In genomic region chr5:114957384-114957783, GRCh38 we compare ENCODE assay signal across 16 cellular contexts.
DNase-seq lines count a peak whose midpoint lies in the region; ATAC-seq and TF ChIP-seq lines count a peak whose summit lies in the region.
"Had no signal": no experiment of that assay in that cellular context is flagged by ENCODE, and none has a peak within 500 bp of the region (broad histone marks: within the 10 kb centered on the region; RNA-seq: fewer than 3 reads in every experiment).

No MANE protein-coding gene starts in this region.

- ATAC-seq in GM18868 (IDR thresholded peaks at IDR 0.05; ENCODE audit: unreplicated experiment): peak; percentile 33
- peak; percentile 64 for ATAC-seq in GM21529 (IDR thresholded peaks at IDR 0.05; ENCODE audit: unreplicated experiment)
- ATAC-seq in HG03439 (IDR thresholded peaks at IDR 0.05; ENCODE audit: unreplicated experiment): peak; percentile 80
- ATAC-seq in natural killer cell treated with Interleukin-12 subunit alpha and Interleukin-12 subunit beta and Interleukin-15 and Interleukin-18, amount 100 ng/mL, for 72 hours: peak; percentile 65 to 69
- no peak for ATAC-seq in HG02938 (IDR thresholded peaks at IDR 0.05; ENCODE audit: unreplicated experiment)
- ATAC-seq: left colon; naive thymus-derived CD8-positive, alpha-beta T cell; PC-3 had no signal

- TF ChIP-seq CTCF in MCF 10A (IDR thresholded peaks at IDR 0.05; ENCODE audit: unreplicated experiment): no peak

- DNase-seq in natural killer cell treated with Interleukin-12 subunit alpha and Interleukin-12 subunit beta and Interleukin-15 and Interleukin-18, amount 100 ng/mL, for 72 hours (ENCODE audit: low spot score): no peak
- DNase-seq in ecto neural progenitor cell (ENCODE audit: low spot score) (no peak), MCF 10A (ENCODE audit: unreplicated experiment) (no peak)
- DNase-seq in activated CD8-positive, alpha-beta memory T cell treated with anti-CD3 and anti-CD28 coated beads, Interleukin-2, amount 50 U/mL, for 4 hours: no peak
- DNase-seq: activated naive CD4-positive, alpha-beta T cell treated with anti-CD3 and anti-CD28 coated beads, Interleukin-2, amount 10 ng/mL, durations not matched to agents 7 days and 5 days; AML-193; DMS153; HFFc6; left colon; naive thymus-derived CD8-positive, alpha-beta T cell; NCI-H524; PC-3 had no signal

- intact Hi-C loops in MCF 10A (cut with micrococcal nuclease): no loop called here

- POLR2A ChIA-PET in MCF 10A (lab: Yijun Ruan, JAX): no interaction called here

- H3K27me3 Mint-ChIP-seq in natural killer cell treated with Interleukin-12 subunit alpha and Interleukin-12 subunit beta and Interleukin-15 and Interleukin-18, amount 100 ng/mL, for 72 hours: no peaks in the 10 kb centered on the region
- peaks cover 18% of the 10 kb centered on the region for H3K27me3 Mint-ChIP-seq in MCF 10A (ENCODE audit: insufficient read depth, unreplicated experiment)
- H3K27me3 Mint-ChIP-seq: activated naive CD4-positive, alpha-beta T cell treated with anti-CD3 and anti-CD28 coated beads, Interleukin-2, amount 10 ng/mL, durations not matched to agents 7 days and 5 days had no signal

- H3K4me1 Mint-ChIP-seq in natural killer cell treated with Interleukin-12 subunit alpha and Interleukin-12 subunit beta and Interleukin-15 and Interleukin-18, amount 100 ng/mL, for 72 hours (ENCODE audit: low read depth in 2 of 2): no peaks in the 10 kb centered on the region
- H3K4me1 Mint-ChIP-seq in MCF 10A (ENCODE audit: insufficient read depth, unreplicated experiment): no peaks in the 10 kb centered on the region
- H3K4me1 Mint-ChIP-seq: activated naive CD4-positive, alpha-beta T cell treated with anti-CD3 and anti-CD28 coated beads, Interleukin-2, amount 10 ng/mL, durations not matched to agents 7 days and 5 days; naive thymus-derived CD8-positive, alpha-beta T cell had no signal

- H3K4me3 Mint-ChIP-seq in natural killer cell treated with Interleukin-12 subunit alpha and Interleukin-12 subunit beta and Interleukin-15 and Interleukin-18, amount 100 ng/mL, for 72 hours: no peak overlapping the region
- no peak overlapping the region for H3K4me3 Mint-ChIP-seq in MCF 10A (ENCODE audit: unreplicated experiment)
- H3K4me3 Mint-ChIP-seq: activated naive CD4-positive, alpha-beta T cell treated with anti-CD3 and anti-CD28 coated beads, Interleukin-2, amount 10 ng/mL, durations not matched to agents 7 days and 5 days; HFFc6; naive thymus-derived CD8-positive, alpha-beta T cell had no signal

- H3K27ac Mint-ChIP-seq in natural killer cell treated with Interleukin-12 subunit alpha and Interleukin-12 subunit beta and Interleukin-15 and Interleukin-18, amount 100 ng/mL, for 72 hours: no peak overlapping the region
- H3K27ac Mint-ChIP-seq in MCF 10A (ENCODE audit: low read depth, unreplicated experiment): no peak overlapping the region
- H3K27ac Mint-ChIP-seq: activated naive CD4-positive, alpha-beta T cell treated with anti-CD3 and anti-CD28 coated beads, Interleukin-2, amount 10 ng/mL, durations not matched to agents 7 days and 5 days; HFFc6; naive thymus-derived CD8-positive, alpha-beta T cell had no signal

- CTCF ChIA-PET in MCF 10A (lab: Yijun Ruan, JAX): no interaction called here

- H3K9me3 Mint-ChIP-seq in natural killer cell treated with Interleukin-12 subunit alpha and Interleukin-12 subunit beta and Interleukin-15 and Interleukin-18, amount 100 ng/mL, for 72 hours: peaks cover 6% of the 10 kb centered on the region
- peaks cover 8% of the 10 kb centered on the region for H3K9me3 Mint-ChIP-seq in MCF 10A (ENCODE audit: unreplicated experiment)

- BruUV-seq in MCF 10A (replicated peaks; lab: Mats Ljungman, UMichigan): no TSS peak

- peaks cover 3% of the 10 kb centered on the region for H3K36me3 Mint-ChIP-seq in natural killer cell treated with Interleukin-12 subunit alpha and Interleukin-12 subunit beta and Interleukin-15 and Interleukin-18, amount 100 ng/mL, for 72 hours
- H3K36me3 Mint-ChIP-seq in MCF 10A (ENCODE audit: insufficient read depth, unreplicated experiment): no peaks in the 10 kb centered on the region
- H3K36me3 Mint-ChIP-seq: activated naive CD4-positive, alpha-beta T cell treated with anti-CD3 and anti-CD28 coated beads, Interleukin-2, amount 10 ng/mL, durations not matched to agents 7 days and 5 days; naive thymus-derived CD8-positive, alpha-beta T cell had no signal
